ENCODE assay signal across 14 cellular contexts in genomic region chr5:120532835-120533234, GRCh38.
DNase-seq lines count a peak whose midpoint lies in the region; ATAC-seq and TF ChIP-seq lines count a peak whose summit lies in the region.
"Had no signal": no experiment of that assay in that cellular context is flagged by ENCODE, and none has a peak within 500 bp of the region (broad histone marks: within the 10 kb centered on the region; RNA-seq: fewer than 3 reads in every experiment).

No MANE protein-coding gene starts in this region.

- no peaks in the 10 kb centered on the region for H4K20me1 ChIP-seq in mammary epithelial cell (ENCODE audit: insufficient read depth, low read length)

- H3K36me3 ChIP-seq in mammary epithelial cell (ENCODE audit: insufficient read depth, low read length): no peaks in the 10 kb centered on the region

- dilution Hi-C loops in mammary epithelial cell (cut with HindIII; ENCODE audit: low sequenced_read_pairs): no loop called here

- no peaks in the 10 kb centered on the region for H3K9me3 ChIP-seq in mammary epithelial cell (replicated peaks; ENCODE audit: insufficient read depth, low read length)

- no peak for ATAC-seq in HG03520 (IDR thresholded peaks at IDR 0.05; ENCODE audit: unreplicated experiment)

- H3K27me3 ChIP-seq in mammary epithelial cell (ENCODE audit: insufficient read depth, low read length): no peaks in the 10 kb centered on the region

- intact Hi-C loops in mammary epithelial cell (cut with micrococcal nuclease): no loop called here

- 99% methylated on average over 5 of the region's 5 CpGs for WGBS in mammary epithelial cell (ENCODE audit: low coverage, missing lambda C conversion rate)

- H3K4me3 ChIP-seq in astrocyte of the spinal cord (ENCODE audit: low read depth, low read length) (no peak overlapping the region), mammary epithelial cell (replicated peaks in 1 of 3; ENCODE audit: insufficient read depth in 1 of 3, low read depth in 2 of 3, low read length in 3 of 3) (no peak overlapping the region)

- DNase-seq in Daoy (ENCODE audit: low read depth) (peak; percentile 9), HT-29 (ENCODE audit: low spot score) (peak; percentile 12), astrocyte of the spinal cord (ENCODE audit: low read depth, low spot score) (no peak), left kidney (ENCODE audit: low read depth, low spot score) (peak; percentile 33), RWPE1 (ENCODE audit: low spot score) (no peak), mammary epithelial cell (no peak), T-helper 2 cell (no peak)
- DNase-seq: activated CD4-positive, alpha-beta T cell treated with anti-CD3 and anti-CD28 coated beads, Interleukin-2, amount 50 U/mL, for 4 hours; activated gamma-delta T cell; caudate nucleus; immature natural killer cell had no signal

- in situ Hi-C loops in astrocyte of the spinal cord (cut with HindIII; ENCODE audit: low sequenced_read_pairs) (no loop called here), mammary epithelial cell (cut with MboI; ENCODE audit: low sequenced_read_pairs in 2 of 2) (no loop called here)

- CTCF ChIA-PET in RWPE1 (lab: Yijun Ruan, JAX) (interaction anchor here (0.5 to 0.7 kb wide), 2 partner anchors 105 to 1544 kb away, joined by 3 to 4 read pairs; no protein-coding TSS in a partner anchor), mammary epithelial cell (lab: Charles Lee; ENCODE audit: low non-redundant PET) (no interaction called here)

- H3K4me2 ChIP-seq in mammary epithelial cell (ENCODE audit: insufficient read depth, low read depth, low read length): no peak overlapping the region

- no peaks in the 10 kb centered on the region for H3K79me2 ChIP-seq in mammary epithelial cell (ENCODE audit: insufficient read depth, low read length)

- H3K27ac ChIP-seq in RWPE1: no peak overlapping the region
- H3K27ac ChIP-seq in mammary epithelial cell (ENCODE audit: insufficient read depth, low read depth, low read length): no peak overlapping the region
- H3K27ac ChIP-seq: C4-2B, epithelial cell of prostate had no signal

- BruUV-seq in mammary epithelial cell (replicated peaks; lab: Mats Ljungman, UMichigan): no TSS peak

- POLR2A ChIA-PET in RWPE1 (lab: Yijun Ruan, JAX; ENCODE audit: low non-redundant PET): no interaction called here

- peak; percentile 45 for TF ChIP-seq CTCF in astrocyte of the spinal cord (IDR thresholded peaks at IDR 0.05; ENCODE audit: low read depth, low read length)
- no peak for TF ChIP-seq CTCF in RWPE1 (conservative IDR thresholded peaks at IDR 0.05; ENCODE audit: low read depth)
- no peak for TF ChIP-seq CTCF in mammary epithelial cell (conservative IDR thresholded peaks at IDR 0.05 in 1 of 2, IDR thresholded peaks at IDR 0.05 in 1 of 2; ENCODE audit: extremely low read depth in 1 of 2, insufficient read depth in 1 of 2, low read depth in 1 of 2, low read length in 2 of 2)

- H3K4me1 ChIP-seq in mammary epithelial cell (ENCODE audit: insufficient read depth, low read length): no peaks in the 10 kb centered on the region

- no peak overlapping the region for H3K9ac ChIP-seq in mammary epithelial cell (ENCODE audit: insufficient read depth, low read length)

- no peak overlapping the region for H2AFZ ChIP-seq in mammary epithelial cell (ENCODE audit: low read depth, low read length)

Comparison
In these comparisons a context has a peak if more than half of its experiments do, and no peak if none do; other contexts are left out.
1. DNase-seq: peak in Daoy (single experiment), HT-29 (single experiment) and left kidney (single experiment); none in astrocyte of the spinal cord (single experiment), RWPE1 (single experiment), mammary epithelial cell (single experiment) and T-helper 2 cell (0 of 5).